Comparison of ENCODE assay signal across 19 cellular contexts in the genomic region with DNA sequence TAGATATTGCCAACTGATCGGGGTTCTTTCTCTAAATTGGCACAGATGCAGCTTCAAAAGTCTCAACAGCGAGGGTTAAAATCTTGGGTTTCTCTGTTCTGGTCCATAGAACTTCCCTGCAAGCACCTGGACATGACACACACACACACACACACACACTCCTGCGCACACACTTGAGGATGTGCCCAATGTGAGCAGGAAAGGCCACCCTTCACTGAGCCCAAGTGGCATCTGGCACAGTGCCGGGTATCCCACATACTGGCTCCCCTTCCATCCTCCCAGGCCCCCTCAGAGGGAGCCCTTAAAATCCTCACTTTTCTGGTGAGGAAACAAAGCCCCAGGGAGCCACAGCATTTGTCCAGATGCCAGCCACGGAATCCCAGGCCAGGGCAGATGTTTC. TPM values are rescaled to one million over a fixed set of nuclear protein-coding genes. Genes with fewer than 3 reads are reported as not detected.
DNase-seq lines count a peak whose midpoint lies in the region; ATAC-seq and TF ChIP-seq lines count a peak whose summit lies in the region.
"Had no signal": no experiment of that assay in that cellular context is flagged by ENCODE, and none has a peak within 500 bp of the region (broad histone marks: within the 10 kb centered on the region; RNA-seq: fewer than 3 reads in every experiment).

No MANE protein-coding gene starts in this region.

- peak overlapping the region; percentile 41 for H3K4me2 ChIP-seq in OCI-LY3 (ENCODE audit: low read length)

- no peaks in the 10 kb centered on the region for H3K36me3 ChIP-seq in OCI-LY3 (replicated peaks; ENCODE audit: low read depth, low read length)

- H3K27me3 Mint-ChIP-seq in activated naive CD4-positive, alpha-beta T cell treated with anti-CD3 and anti-CD28 coated beads, Interleukin-2, amount 10 ng/mL, durations not matched to agents 7 days and 5 days = peaks cover 7% of the 10 kb centered on the region
- H3K27me3 Mint-ChIP-seq in neural crest cell (ENCODE audit: low read depth) = no peaks in the 10 kb centered on the region

- no peaks in the 10 kb centered on the region for H3K79me2 ChIP-seq in OCI-LY3 (ENCODE audit: low read length)

- H3K9me3 ChIP-seq in OCI-LY3 (ENCODE audit: insufficient read depth, low read length) = no peaks in the 10 kb centered on the region

- 0 out of 2 replicates have a peak, but pooled peaks cover 5% of the 10 kb centered on the region for H3K4me1 ChIP-seq in OCI-LY3 (ENCODE audit: low read length)

- H3K9me3 Mint-ChIP-seq in activated naive CD4-positive, alpha-beta T cell treated with anti-CD3 and anti-CD28 coated beads, Interleukin-2, amount 10 ng/mL, durations not matched to agents 7 days and 5 days = no peaks in the 10 kb centered on the region
- no peaks in the 10 kb centered on the region for H3K9me3 Mint-ChIP-seq in neural crest cell

- H3K4me1 Mint-ChIP-seq in activated naive CD4-positive, alpha-beta T cell treated with anti-CD3 and anti-CD28 coated beads, Interleukin-2, amount 10 ng/mL, durations not matched to agents 7 days and 5 days = no peaks in the 10 kb centered on the region
- H3K4me1 Mint-ChIP-seq in neural crest cell = peaks cover 11% of the 10 kb centered on the region
- H3K4me1 Mint-ChIP-seq: CD4-positive, alpha-beta memory T cell had no signal

- CTCF ChIA-PET in activated naive CD4-positive, alpha-beta T cell treated with anti-CD3 and anti-CD28 coated beads, Interleukin-2, amount 10 ng/mL, durations not matched to agents 7 days and 5 days (lab: Charles Lee) = no interaction called here

- H2AFZ ChIP-seq in OCI-LY3 (ENCODE audit: low read depth, low read length) = 0 out of 2 replicates have a peak overlapping the region, but pooled peaks have one; percentile 30
- H2AFZ ChIP-seq: GM23248 had no signal

- H3K9ac ChIP-seq in OCI-LY3 (ENCODE audit: low read length) = no peak overlapping the region
- H3K9ac ChIP-seq: GM23248 had no signal

- H3K4me3 Mint-ChIP-seq in activated naive CD4-positive, alpha-beta T cell treated with anti-CD3 and anti-CD28 coated beads, Interleukin-2, amount 10 ng/mL, durations not matched to agents 7 days and 5 days = no peak overlapping the region
- H3K4me3 Mint-ChIP-seq in neural crest cell = no peak overlapping the region
- H3K4me3 Mint-ChIP-seq: CD4-positive, alpha-beta memory T cell had no signal

- peak overlapping the region; percentile 45 for H3K27ac Mint-ChIP-seq in activated naive CD4-positive, alpha-beta T cell treated with anti-CD3 and anti-CD28 coated beads, Interleukin-2, amount 10 ng/mL, durations not matched to agents 7 days and 5 days
- peak overlapping the region; percentile 78 for H3K27ac Mint-ChIP-seq in neural crest cell (ENCODE audit: unreplicated experiment)
- H3K27ac Mint-ChIP-seq: CD4-positive, alpha-beta memory T cell had no signal

- H3K27ac ChIP-seq in OCI-LY3 (ENCODE audit: low read length) = no peak overlapping the region
- H3K27ac ChIP-seq: C4-2B, GM23248 had no signal

- ATAC-seq in GM21528 (IDR thresholded peaks at IDR 0.05; ENCODE audit: low FRiP score, unreplicated experiment) = no peak
- no peak for ATAC-seq in HG03025 (IDR thresholded peaks at IDR 0.05; ENCODE audit: low FRiP score, unreplicated experiment)

- no peak overlapping the region for H3K4me3 ChIP-seq in OCI-LY3 (ENCODE audit: low read length)
- H3K4me3 ChIP-seq: GM23248 had no signal

- H4K20me1 ChIP-seq in OCI-LY3 (ENCODE audit: insufficient read depth, low read length) = no peaks in the 10 kb centered on the region

- peaks cover 15% of the 10 kb centered on the region for H3K27me3 ChIP-seq in OCI-LY3 (ENCODE audit: low read depth, low read length)

- TF ChIP-seq CTCF in OCI-LY3 (IDR thresholded peaks at IDR 0.05; ENCODE audit: low read depth, low read length) (no peak), neural crest cell (conservative IDR thresholded peaks at IDR 0.05) (no peak)

- H3K36me3 Mint-ChIP-seq in activated naive CD4-positive, alpha-beta T cell treated with anti-CD3 and anti-CD28 coated beads, Interleukin-2, amount 10 ng/mL, durations not matched to agents 7 days and 5 days = no peaks in the 10 kb centered on the region
- no peaks in the 10 kb centered on the region for H3K36me3 Mint-ChIP-seq in neural crest cell (ENCODE audit: low read depth)
- H3K36me3 Mint-ChIP-seq: CD4-positive, alpha-beta memory T cell had no signal

- no peak for DNase-seq in activated naive CD4-positive, alpha-beta T cell treated with anti-CD3 and anti-CD28 coated beads, Interleukin-2, amount 10 ng/mL, durations not matched to agents 7 days and 5 days
- no peak for DNase-seq in activated naive CD4-positive, alpha-beta T cell treated with Interleukin-2 at 50 U/mL for 16 hours
- no peak for DNase-seq in neural crest cell (ENCODE audit: low read depth, low spot score)
- DNase-seq in stimulated activated CD4-positive, alpha-beta T cell treated with anti-CD3 and anti-CD28 coated beads, Interleukin-12 subunit alpha, Interleukin-12 subunit beta, amount 100 ng/mL, for 4 hours = no peak
- DNase-seq: ACHN; CD4-positive, alpha-beta memory T cell; COR-L47; DMS153; DND-41; GDM1; GM23248; H7; IMR-90 had no signal

RNA-seq across cellular contexts. Expression of gene ZNF423, which starts 55.5 kb away (rescaled TPM):
- total RNA-seq in neural crest cell = 55.0 and 55.4 TPM in 2 replicates
- total RNA-seq: A172; CD4-positive, alpha-beta memory T cell; HT-29 had no signal
